In the genomic region with DNA sequence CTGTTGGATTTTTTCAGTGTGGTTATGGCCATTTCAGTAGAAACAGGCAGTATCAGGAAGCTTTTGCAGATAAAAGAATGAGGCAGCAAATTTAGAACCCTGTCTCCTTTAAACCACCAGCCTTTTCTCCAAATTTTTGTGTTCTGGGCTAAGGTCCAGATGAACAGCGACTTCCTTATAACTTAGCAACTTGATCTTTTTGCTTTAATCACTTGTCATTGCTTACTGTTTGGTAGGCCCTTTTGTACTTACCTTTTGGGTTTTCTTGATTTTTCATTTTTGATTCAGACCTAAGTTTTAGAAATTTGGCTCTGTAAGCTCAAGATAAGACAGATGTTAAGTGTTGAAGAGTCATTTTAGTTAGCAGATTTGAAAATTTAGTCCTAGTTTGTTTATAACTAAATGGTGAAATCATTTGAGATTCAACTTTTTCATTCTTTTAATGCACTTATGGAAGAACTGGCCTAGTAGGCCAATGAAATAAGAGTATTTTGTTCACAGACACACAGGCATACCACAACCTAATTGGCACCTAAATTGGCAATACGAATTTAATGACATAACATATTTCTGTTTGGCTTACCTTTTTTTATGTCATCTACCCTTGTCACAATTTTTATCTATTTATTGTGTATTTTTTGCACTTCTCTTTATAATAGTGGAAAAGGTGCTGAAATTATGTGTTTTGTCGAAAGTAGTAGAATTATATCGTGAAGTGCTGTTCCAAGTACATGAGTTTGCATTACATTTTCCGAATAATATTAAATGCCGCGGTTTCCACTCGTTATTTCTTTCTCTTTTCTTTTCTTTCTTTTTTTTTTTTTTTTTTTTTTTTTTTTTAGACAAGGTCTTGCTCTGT, we compare ENCODE assay signal across 8 cellular contexts. TPM values are rescaled to one million over a fixed set of nuclear protein-coding genes. Genes with fewer than 3 reads are reported as not detected.
A peak's percentile ranks its signal among the peaks of the same experiment; 100 is the strongest.
DNase-seq lines count a peak whose midpoint lies in the region; ATAC-seq and TF ChIP-seq lines count a peak whose summit lies in the region.

No MANE protein-coding gene starts in this region.

- peaks cover 3% of the 10 kb centered on the region for H3K36me3 ChIP-seq in adipocyte (ENCODE audit: control insufficient read depth, insufficient read depth, low read length, severe bottlenecking)

- H3K27me3 Mint-ChIP-seq in HFFc6 (ENCODE audit: insufficient read depth), result no peaks in the 10 kb centered on the region; the same call in 1 of the 2 replicates

- H3K27me3 ChIP-seq in adipocyte (replicated peaks; ENCODE audit: control insufficient read depth, insufficient read depth, low read length) (no peaks in the 10 kb centered on the region), foreskin keratinocyte (no peaks in the 10 kb centered on the region)

- CTCF ChIA-PET in GM10248 (lab: Yijun Ruan, JAX), result interaction anchor here (0.9 to 3.5 kb wide), 8 partner anchors 10 to 204 kb away, joined by 3 to 17 read pairs (median 4); a partner anchor contains a TSS

- H3K4me1 ChIP-seq in adipocyte (ENCODE audit: control insufficient read depth, insufficient read depth, low read length) (peaks cover 59% of the 10 kb centered on the region), foreskin keratinocyte (peaks cover 16% of the 10 kb centered on the region)

- no peaks in the 10 kb centered on the region for H3K9me3 ChIP-seq in adipocyte (ENCODE audit: control insufficient read depth, low read length)

- peak overlapping the region; percentile 98 for H3K4me3 Mint-ChIP-seq in HFFc6

- H3K9ac ChIP-seq in adipocyte (ENCODE audit: low read length), result peak overlapping the region; percentile 99

- H3K4me3 ChIP-seq in adipocyte (ENCODE audit: low read length), result peak overlapping the region; percentile 100

- no peak for ATAC-seq in foreskin keratinocyte
- no peak for ATAC-seq in GM18873 (IDR thresholded peaks at IDR 0.05; ENCODE audit: low FRiP score, unreplicated experiment)

- H3K27ac ChIP-seq in foreskin keratinocyte, result no peak overlapping the region

- TF ChIP-seq CTCF in HFFc6 (IDR thresholded peaks at IDR 0.05) (no peak), foreskin keratinocyte (conservative IDR thresholded peaks at IDR 0.05) (no peak), GM10248 (IDR thresholded peaks at IDR 0.05; ENCODE audit: control extremely low read depth, extremely low read depth, low read depth, missing control alignments) (no peak)

- peak overlapping the region; percentile 42 for H3K27ac Mint-ChIP-seq in HFFc6

- no peaks in the 10 kb centered on the region for H3K36me3 Mint-ChIP-seq in HFFc6 (ENCODE audit: low read depth)

- peaks cover 52% of the 10 kb centered on the region for H3K4me1 Mint-ChIP-seq in HFFc6 (ENCODE audit: low read depth)

- DNase-seq in AG08395 (ENCODE audit: low spot score) (peak; percentile 9), HFFc6 (peak; percentile 36), adipocyte (ENCODE audit: low read depth) (peak; percentile 69), medulla oblongata (ENCODE audit: extremely low spot score) (peak; percentile 81), foreskin keratinocyte (no peak), NCI-H345 (lab: John Stamatoyannopoulos, UW) (no peak), GM10248 (ENCODE audit: extremely low spot score) (no peak)

- POLR2A ChIA-PET in GM10248 (lab: Yijun Ruan, JAX), result no interaction called here

- H3K9me3 Mint-ChIP-seq in HFFc6, result no peaks in the 10 kb centered on the region

RNA-seq across cellular contexts. Expression of a gene that starts 2.1 kb away (rescaled TPM):
- total RNA-seq in HFFc6 (2021; fragmentation: NEBNext Ultra II Directional; extraction: Animal tissue kit (Norgen Biotek cat#: 25700)), result 100 to 1,000 TPM; 114 to 144 (median 133) TPM
- 56.5 and 57.1 TPM in 2 replicates for total RNA-seq in foreskin keratinocyte
- 39.0 and 43.5 TPM in 2 replicates for polyA plus RNA-seq in foreskin keratinocyte

RNA-seq across cellular contexts. Expression of a gene that starts 12.2 kb away (rescaled TPM):
- 100 to 1,000 TPM in 5 of 6 experiments, 10 to 100 TPM in 1; 96.9 to 116 (median 109) TPM for total RNA-seq in HFFc6 (2021; fragmentation: NEBNext Ultra II Directional; extraction: Animal tissue kit (Norgen Biotek cat#: 25700))
- 43.0 and 50.4 TPM in 2 replicates for total RNA-seq in foreskin keratinocyte
- polyA plus RNA-seq in foreskin keratinocyte, result 20.4 and 20.8 TPM in 2 replicates

Comparison
In these comparisons a context has a peak if more than half of its experiments do, and no peak if none do; other contexts are left out.
1. DNase-seq: peak in AG08395 (single experiment), HFFc6 (single experiment), adipocyte (single experiment) and medulla oblongata (single experiment); none in foreskin keratinocyte (0 of 2), NCI-H345 (single experiment) and GM10248 (single experiment).